14 cellular contexts compared by ENCODE assay signal in the genomic region with DNA sequence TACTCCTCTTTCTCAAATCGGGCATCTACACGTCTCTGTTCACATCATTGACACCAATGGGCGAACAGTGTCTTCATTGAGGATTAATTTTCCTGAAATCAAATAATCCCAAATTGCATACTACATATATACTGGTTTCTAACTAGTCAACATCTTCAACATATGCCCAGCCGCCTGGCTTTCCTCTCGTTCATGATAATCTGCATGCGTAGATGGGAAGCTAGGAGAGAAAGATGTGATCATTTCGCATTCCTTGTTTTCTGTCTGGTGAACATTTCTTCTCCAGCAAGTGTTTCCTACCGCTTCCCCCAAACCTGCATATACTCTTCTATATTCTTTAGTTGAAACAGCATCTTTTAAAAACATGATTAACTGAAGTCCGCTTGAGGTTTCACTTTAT. TPM values are rescaled to one million over a fixed set of nuclear protein-coding genes. Genes with fewer than 3 reads are reported as not detected.
"Had no signal": no experiment of that assay in that cellular context is flagged by ENCODE, and none has a peak within 500 bp of the region (broad histone marks: within the 10 kb centered on the region; RNA-seq: fewer than 3 reads in every experiment).

No MANE protein-coding gene starts in this region.

- H3K4me3 Mint-ChIP-seq: activated CD8-positive, alpha-beta T cell treated with anti-CD3 and anti-CD28 coated beads for 36 hours; activated naive CD8-positive, alpha-beta T cell treated with anti-CD3 and anti-CD28 coated beads for 36 hours; activated T-cell treated with anti-CD3 and anti-CD28 coated beads, Interleukin-2, amount 50 U/mL, for 72 hours; dendritic cell treated with granulocyte-macrophage colony-stimulating factor and Interleukin-4, amounts not matched to agents 40 ng/mL and 50 ng/mL, for 4 days; neural crest cell; stimulated activated memory B cell treated with anti-CD40 and anti-IgM and Interleukin-4, amounts not matched to agents 10 μg/mL and 1 μg/mL and 100 μg/mL, for 72 hours; WTC11 had no signal

- H3K4me1 Mint-ChIP-seq: activated naive CD8-positive, alpha-beta T cell treated with anti-CD3 and anti-CD28 coated beads for 36 hours; stimulated activated memory B cell treated with anti-CD40 and anti-IgM and Interleukin-4, amounts not matched to agents 10 μg/mL and 1 μg/mL and 100 μg/mL, for 72 hours had no signal

- H3K9me3 ChIP-seq: lower lobe of right lung had no signal

- H3K36me3 ChIP-seq: lower lobe of right lung had no signal

- H3K9me3 Mint-ChIP-seq: activated CD8-positive, alpha-beta T cell treated with anti-CD3 and anti-CD28 coated beads for 36 hours; activated naive CD8-positive, alpha-beta T cell treated with anti-CD3 and anti-CD28 coated beads for 36 hours; activated T-cell treated with anti-CD3 and anti-CD28 coated beads, Interleukin-2, amount 50 U/mL, for 72 hours; neural crest cell; stimulated activated memory B cell treated with anti-CD40 and anti-IgM and Interleukin-4, amounts not matched to agents 10 μg/mL and 1 μg/mL and 100 μg/mL, for 72 hours; WTC11 had no signal

- H3K4me3 ChIP-seq: lower lobe of right lung had no signal

- H3K27ac Mint-ChIP-seq: activated CD8-positive, alpha-beta T cell treated with anti-CD3 and anti-CD28 coated beads for 36 hours; activated naive CD8-positive, alpha-beta T cell treated with anti-CD3 and anti-CD28 coated beads for 36 hours; activated T-cell treated with anti-CD3 and anti-CD28 coated beads, Interleukin-2, amount 50 U/mL, for 72 hours; dendritic cell treated with granulocyte-macrophage colony-stimulating factor and Interleukin-4, amounts not matched to agents 40 ng/mL and 50 ng/mL, for 4 days; stimulated activated memory B cell treated with anti-CD40 and anti-IgM and Interleukin-4, amounts not matched to agents 10 μg/mL and 1 μg/mL and 100 μg/mL, for 72 hours had no signal

- ATAC-seq: activated CD8-positive, alpha-beta T cell treated with anti-CD3 and anti-CD28 coated beads for 36 hours; activated T-cell treated with anti-CD3 and anti-CD28 coated beads, Interleukin-2, amount 50 U/mL, for 72 hours; left colon; lower lobe of right lung; stimulated activated memory B cell treated with anti-CD40 and anti-IgM and Interleukin-4, amounts not matched to agents 10 μg/mL and 1 μg/mL and 100 μg/mL, for 72 hours had no signal

- H3K36me3 Mint-ChIP-seq: activated naive CD8-positive, alpha-beta T cell treated with anti-CD3 and anti-CD28 coated beads for 36 hours; stimulated activated memory B cell treated with anti-CD40 and anti-IgM and Interleukin-4, amounts not matched to agents 10 μg/mL and 1 μg/mL and 100 μg/mL, for 72 hours; WTC11 had no signal

- H3K27ac ChIP-seq: lower lobe of right lung had no signal

- DNase-seq: activated CD4-positive, alpha-beta T cell treated with anti-CD3 and anti-CD28 coated beads for 4 hours; activated CD8-positive, alpha-beta T cell treated with anti-CD3 and anti-CD28 coated beads for 36 hours; activated naive CD8-positive, alpha-beta T cell treated with anti-CD3 and anti-CD28 coated beads for 36 hours; activated T-cell treated with anti-CD3 and anti-CD28 coated beads, Interleukin-2, amount 50 U/mL, for 72 hours; effector memory CD4-positive, alpha-beta T cell; left colon; lower lobe of right lung; midbrain; T-helper 2 cell; trophoblast cell had no signal

RNA-seq across cellular contexts. Expression of a gene that starts 7.4 kb away (rescaled TPM):
- total RNA-seq: activated CD8-positive, alpha-beta T cell treated with anti-CD3 and anti-CD28 coated beads for 36 hours; activated naive CD8-positive, alpha-beta T cell treated with anti-CD3 and anti-CD28 coated beads for 36 hours; activated T-cell treated with anti-CD3 and anti-CD28 coated beads, Interleukin-2, amount 50 U/mL, for 72 hours had no signal
